ENCODE assay signal across 24 cellular contexts in the genomic region with DNA sequence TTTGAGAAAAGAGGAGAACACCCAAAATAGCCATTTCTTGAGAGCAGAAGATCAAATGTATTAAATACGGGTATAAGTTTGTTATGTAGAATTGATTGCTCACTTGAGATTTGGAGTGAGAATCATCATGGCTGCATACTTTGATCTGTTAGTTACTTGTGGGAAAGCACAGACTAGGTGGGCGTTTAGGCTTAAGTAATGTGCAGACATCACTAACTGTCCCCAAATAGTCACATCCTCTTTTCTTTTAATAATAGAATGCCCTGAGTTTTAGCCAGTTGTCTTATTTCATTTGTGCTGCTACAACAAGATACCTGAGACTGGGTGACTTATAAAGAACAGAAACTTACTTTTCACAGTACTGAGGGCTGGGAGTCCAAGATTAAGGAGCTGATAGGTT.
DNase-seq lines count a peak whose midpoint lies in the region; ATAC-seq and TF ChIP-seq lines count a peak whose summit lies in the region.
"Had no signal": no experiment of that assay in that cellular context is flagged by ENCODE, and none has a peak within 500 bp of the region (broad histone marks: within the 10 kb centered on the region; RNA-seq: fewer than 3 reads in every experiment).

No MANE protein-coding gene starts in this region.

- no peak for TF ChIP-seq CTCF in parathyroid adenoma (IDR thresholded peaks at IDR 0.05)

- H3K27me3 ChIP-seq in parathyroid adenoma (ENCODE audit: control insufficient read depth, insufficient read depth, low read length): no peaks in the 10 kb centered on the region
- H3K27me3 ChIP-seq in effector memory CD4-positive, alpha-beta T cell (replicated peaks; ENCODE audit: control insufficient read depth, insufficient read depth, low read length, poor library complexity, severe bottlenecking): no peaks in the 10 kb centered on the region
- H3K27me3 ChIP-seq: cardiac muscle cell, hepatocyte, sigmoid colon had no signal

- no peak overlapping the region for H3K27ac ChIP-seq in parathyroid adenoma
- H3K27ac ChIP-seq in effector memory CD4-positive, alpha-beta T cell (ENCODE audit: insufficient read depth, low read length, poor library complexity, severe bottlenecking): no peak overlapping the region
- H3K27ac ChIP-seq: cardiac muscle cell, hepatocyte, sigmoid colon had no signal

- H3K4me1 ChIP-seq in parathyroid adenoma: no peaks in the 10 kb centered on the region
- no peaks in the 10 kb centered on the region for H3K4me1 ChIP-seq in effector memory CD4-positive, alpha-beta T cell (ENCODE audit: control insufficient read depth, insufficient read depth, low read length, poor library complexity, severe bottlenecking)
- H3K4me1 ChIP-seq: sigmoid colon had no signal

- H3K9ac ChIP-seq in parathyroid adenoma: no peak overlapping the region

- H3K4me2 ChIP-seq in parathyroid adenoma (ENCODE audit: low read length): no peak overlapping the region
- H3K4me2 ChIP-seq: hepatocyte had no signal

- no peak for DNase-seq in effector memory CD4-positive, alpha-beta T cell
- DNase-seq in T-helper 1 cell: no peak
- DNase-seq in globus pallidus (ENCODE audit: low spot score): no peak
- no peak for DNase-seq in stimulated activated naive CD4-positive, alpha-beta T cell (lab: John Stamatoyannopoulos, UW)
- DNase-seq: activated CD4-positive, alpha-beta T cell treated with anti-CD3 and anti-CD28 coated beads, Interleukin-2, amount 10 ng/mL, durations not matched to agents 7 days and 5 days; activated CD8-positive, alpha-beta memory T cell treated with anti-CD3 and anti-CD28 coated beads, Interleukin-2, amount 50 U/mL, for 48 hours; activated gamma-delta T cell treated with Interleukin-2 at 50 U/mL for 16 hours; AML-193; amniotic stem cell; dermis blood vessel endothelial cell; naive B cell; NCI-H2107; NCI-H510A treated with DMSO at 0.1 percent for 48 hours; SHP77; sigmoid colon; stimulated activated CD4-positive, alpha-beta T cell treated with anti-CD3 and anti-CD28 coated beads, Interleukin-1b, Interleukin-23, amount 100 ng/mL, for 48 hours; stimulated activated naive CD8-positive, alpha-beta T cell treated with anti-CD3 and anti-CD28 coated beads, Interleukin-15, amount 100 ng/mL, for 72 hours; T-cell had no signal

- no peaks in the 10 kb centered on the region for H3K36me3 ChIP-seq in parathyroid adenoma (ENCODE audit: control insufficient read depth, insufficient read depth, low read length)
- H3K36me3 ChIP-seq in effector memory CD4-positive, alpha-beta T cell (ENCODE audit: control insufficient read depth, insufficient read depth, low read length): no peaks in the 10 kb centered on the region
- H3K36me3 ChIP-seq: cardiac muscle cell, sigmoid colon had no signal

- peak; percentile 55 for ATAC-seq in GM18517 (IDR thresholded peaks at IDR 0.05; ENCODE audit: unreplicated experiment)
- ATAC-seq in GM21526 (IDR thresholded peaks at IDR 0.05; ENCODE audit: low FRiP score, unreplicated experiment): peak; percentile 54
- ATAC-seq in HG03045 (IDR thresholded peaks at IDR 0.05; ENCODE audit: unreplicated experiment): peak; percentile 55
- ATAC-seq: stimulated activated naive CD8-positive, alpha-beta T cell treated with anti-CD3 and anti-CD28 coated beads, Interleukin-15, amount 100 ng/mL, for 72 hours; T-cell had no signal

- no peaks in the 10 kb centered on the region for H3K79me2 ChIP-seq in parathyroid adenoma
- H3K79me2 ChIP-seq: hepatocyte had no signal

- no peaks in the 10 kb centered on the region for H3K9me3 ChIP-seq in parathyroid adenoma (ENCODE audit: control insufficient read depth, low read length)
- H3K9me3 ChIP-seq in effector memory CD4-positive, alpha-beta T cell (ENCODE audit: control insufficient read depth, low read length): no peaks in the 10 kb centered on the region
- H3K9me3 ChIP-seq: sigmoid colon had no signal

- H3K4me3 ChIP-seq in parathyroid adenoma (ENCODE audit: low read depth, low read length): no peak overlapping the region
- H3K4me3 ChIP-seq in effector memory CD4-positive, alpha-beta T cell (ENCODE audit: insufficient read depth, low read depth, low read length, poor library complexity, severe bottlenecking): no peak overlapping the region
- H3K4me3 ChIP-seq: cardiac muscle cell, hepatocyte, sigmoid colon had no signal

- H2AFZ ChIP-seq in parathyroid adenoma: peak overlapping the region; percentile 2
- H2AFZ ChIP-seq: hepatocyte had no signal
